14 cellular contexts compared by ENCODE assay signal in genomic region chr19:58511353-58512208, GRCh38. TPM values are rescaled to one million over a fixed set of nuclear protein-coding genes. Genes with fewer than 3 reads are reported as not detected.
A peak's percentile ranks its signal among the peaks of the same experiment; 100 is the strongest.
DNase-seq lines count a peak whose midpoint lies in the region; ATAC-seq and TF ChIP-seq lines count a peak whose summit lies in the region.
"Had no signal": no experiment of that assay in that cellular context is flagged by ENCODE, and none has a peak within 500 bp of the region (broad histone marks: within the 10 kb centered on the region; RNA-seq: fewer than 3 reads in every experiment).

Gene SLC27A5, minus strand, starts transcription at chr19:58511992. Its CDS starts 37 bp downstream, at chr19:58511955.

- WGBS in right lobe of liver (ENCODE audit: insufficient coverage, low coverage, low lambda C conversion rate, missing lambda C conversion rate), result no CpG with 5 or more reads among the region's 25 CpGs

- TF ChIP-seq CTCF in natural killer cell (IDR thresholded peaks at IDR 0.05), result no peak
- no peak for TF ChIP-seq CTCF in right lobe of liver (IDR thresholded peaks at IDR 0.05)

- H3K4me3 Mint-ChIP-seq in natural killer cell treated with Interleukin-12 subunit alpha and Interleukin-12 subunit beta and Interleukin-15 and Interleukin-18, amount 100 ng/mL, for 72 hours, result no peak within 1 kb of the TSS
- no peak within 1 kb of the TSS for H3K4me3 Mint-ChIP-seq in natural killer cell
- peak within 1 kb of the TSS; percentile 85 for H3K4me3 Mint-ChIP-seq in activated T-helper 17 cell treated with anti-CD3 and anti-CD28 coated beads, Interleukin-2, amount 50 U/mL, for 72 hours

- H3K36me3 ChIP-seq in right lobe of liver, result peaks cover 0 to under 1% (median under 1%) of the 10 kb centered on the region in 4 donors

- H3K9me3 Mint-ChIP-seq in natural killer cell treated with Interleukin-12 subunit alpha and Interleukin-12 subunit beta and Interleukin-15 and Interleukin-18, amount 100 ng/mL, for 72 hours, result no peaks in the 10 kb centered on the region
- peaks cover 3 to 4% of the 10 kb centered on the region in 2 donors for H3K9me3 Mint-ChIP-seq in natural killer cell
- H3K9me3 Mint-ChIP-seq in activated T-helper 17 cell treated with anti-CD3 and anti-CD28 coated beads, Interleukin-2, amount 50 U/mL, for 72 hours, result peaks cover 3% of the 10 kb centered on the region

- no peaks in the 10 kb centered on the region for H3K9me3 ChIP-seq in right lobe of liver

- H3K27ac Mint-ChIP-seq in natural killer cell treated with Interleukin-12 subunit alpha and Interleukin-12 subunit beta and Interleukin-15 and Interleukin-18, amount 100 ng/mL, for 72 hours, result no peak within 1 kb of the TSS
- peak within 1 kb of the TSS in 1 of 2 donors; percentile 35 for H3K27ac Mint-ChIP-seq in natural killer cell
- H3K27ac Mint-ChIP-seq in activated T-helper 17 cell treated with anti-CD3 and anti-CD28 coated beads, Interleukin-2, amount 50 U/mL, for 72 hours, result peak within 1 kb of the TSS; percentile 85

- intact Hi-C loops in natural killer cell (cut with micrococcal nuclease), result no loop called here
- intact Hi-C loops in right lobe of liver (cut with DNase I), result no loop called here

- H3K27me3 ChIP-seq in right lobe of liver, result no peaks in the 10 kb centered on the region
- H3K27me3 ChIP-seq: esophagus squamous epithelium, stomach had no signal

- no peaks in the 10 kb centered on the region for H3K27me3 Mint-ChIP-seq in natural killer cell treated with Interleukin-12 subunit alpha and Interleukin-12 subunit beta and Interleukin-15 and Interleukin-18, amount 100 ng/mL, for 72 hours
- no peaks in the 10 kb centered on the region for H3K27me3 Mint-ChIP-seq in natural killer cell (ENCODE audit: low read depth in 2 of 2)
- H3K27me3 Mint-ChIP-seq in activated T-helper 17 cell treated with anti-CD3 and anti-CD28 coated beads, Interleukin-2, amount 50 U/mL, for 72 hours, result no peaks in the 10 kb centered on the region

- H3K4me1 ChIP-seq in right lobe of liver, result peaks cover 0 to 54% (median 21%) of the 10 kb centered on the region in 4 donors

- H3K27ac ChIP-seq in right lobe of liver, result peak within 1 kb of the TSS; percentile 76 to 97 (median 92)
- H3K27ac ChIP-seq: SK-N-MC had no signal

- H3K4me3 ChIP-seq in right lobe of liver, result peak within 1 kb of the TSS; percentile 38 to 84 (median 78)
- H3K4me3 ChIP-seq: esophagus squamous epithelium, SK-N-MC, stomach had no signal

- peak; percentile 84 for TF ChIP-seq POLR2A in right lobe of liver (IDR thresholded peaks at IDR 0.05)

- no peak for DNase-seq in natural killer cell treated with Interleukin-12 subunit alpha and Interleukin-12 subunit beta and Interleukin-15 and Interleukin-18, amount 100 ng/mL, for 72 hours (ENCODE audit: low spot score)
- DNase-seq in natural killer cell (no peak), right lobe of liver (peak; percentile 88 to 98 (median 97)), middle frontal gyrus (ENCODE audit: extremely low spot score, low spot score) (no peak), hepatic stellate cell (ENCODE audit: low spot score) (no peak)
- DNase-seq: esophagus squamous epithelium; NCI-H510A; nucleus accumbens; stimulated activated CD4-positive, alpha-beta T cell treated with anti-CD3 and anti-CD28 coated beads, Interleukin-2, amount 100 ng/mL, for 24 hours; stomach had no signal

- peaks cover 6% of the 10 kb centered on the region for H3K36me3 Mint-ChIP-seq in natural killer cell treated with Interleukin-12 subunit alpha and Interleukin-12 subunit beta and Interleukin-15 and Interleukin-18, amount 100 ng/mL, for 72 hours
- no peaks in the 10 kb centered on the region for H3K36me3 Mint-ChIP-seq in natural killer cell
- peaks cover 16% of the 10 kb centered on the region for H3K36me3 Mint-ChIP-seq in activated T-helper 17 cell treated with anti-CD3 and anti-CD28 coated beads, Interleukin-2, amount 50 U/mL, for 72 hours (ENCODE audit: low read depth)

- H3K4me1 Mint-ChIP-seq in natural killer cell treated with Interleukin-12 subunit alpha and Interleukin-12 subunit beta and Interleukin-15 and Interleukin-18, amount 100 ng/mL, for 72 hours (ENCODE audit: low read depth in 2 of 2), result peaks cover 8 to 23% of the 10 kb centered on the region in 2 donors
- H3K4me1 Mint-ChIP-seq in natural killer cell, result peaks cover 0 to 22% of the 10 kb centered on the region in 2 donors
- peaks cover 6% of the 10 kb centered on the region for H3K4me1 Mint-ChIP-seq in activated T-helper 17 cell treated with anti-CD3 and anti-CD28 coated beads, Interleukin-2, amount 50 U/mL, for 72 hours

- ATAC-seq in natural killer cell treated with Interleukin-12 subunit alpha and Interleukin-12 subunit beta and Interleukin-15 and Interleukin-18, amount 100 ng/mL, for 72 hours, result no peak
- ATAC-seq in natural killer cell (no peak), right lobe of liver (peak; percentile 70 to 86 (median 76)), GM19395 (IDR thresholded peaks at IDR 0.05; ENCODE audit: unreplicated experiment) (no peak), HG03460 (IDR thresholded peaks at IDR 0.05; ENCODE audit: unreplicated experiment) (no peak)
- no peak for ATAC-seq in activated T-helper 17 cell treated with anti-CD3 and anti-CD28 coated beads, Interleukin-2, amount 50 U/mL, for 72 hours (replicated peaks)

RNA-seq across cellular contexts. Expression of gene SLC27A5, which starts in this region (rescaled TPM):
- total RNA-seq in natural killer cell treated with Interleukin-12 subunit alpha and Interleukin-12 subunit beta and Interleukin-15 and Interleukin-18, amount 100 ng/mL, for 72 hours, result 10 to 100 TPM; 15.1 to 29.1 TPM
- total RNA-seq in natural killer cell, result 1 to 10 TPM; 4.6 to 7.0 (median 4.7) TPM
- 10 to 100 TPM; 14.4 to 15.6 TPM for total RNA-seq in activated T-helper 17 cell treated with anti-CD3 and anti-CD28 coated beads, Interleukin-2, amount 50 U/mL, for 72 hours
- total RNA-seq in right lobe of liver, result 100 to 1,000 TPM; 107 to 737 (median 366) TPM

Comparison
In these comparisons a context has a peak if more than half of its experiments do, and no peak if none do; other contexts are left out.
1. ATAC-seq: peak in right lobe of liver (4 of 4); none in natural killer cell treated with Interleukin-12 subunit alpha and Interleukin-12 subunit beta and Interleukin-15 and Interleukin-18, amount 100 ng/mL, for 72 hours (0 of 2), natural killer cell (0 of 3), activated T-helper 17 cell treated with anti-CD3 and anti-CD28 coated beads, Interleukin-2, amount 50 U/mL, for 72 hours (single experiment), GM19395 (single experiment) and HG03460 (single experiment).
2. DNase-seq: peak in right lobe of liver (3 of 3); none in natural killer cell treated with Interleukin-12 subunit alpha and Interleukin-12 subunit beta and Interleukin-15 and Interleukin-18, amount 100 ng/mL, for 72 hours (single experiment), natural killer cell (single experiment), middle frontal gyrus (single experiment) and hepatic stellate cell (single experiment).